Comparison of ENCODE assay signal across 24 cellular contexts in the genomic region with DNA sequence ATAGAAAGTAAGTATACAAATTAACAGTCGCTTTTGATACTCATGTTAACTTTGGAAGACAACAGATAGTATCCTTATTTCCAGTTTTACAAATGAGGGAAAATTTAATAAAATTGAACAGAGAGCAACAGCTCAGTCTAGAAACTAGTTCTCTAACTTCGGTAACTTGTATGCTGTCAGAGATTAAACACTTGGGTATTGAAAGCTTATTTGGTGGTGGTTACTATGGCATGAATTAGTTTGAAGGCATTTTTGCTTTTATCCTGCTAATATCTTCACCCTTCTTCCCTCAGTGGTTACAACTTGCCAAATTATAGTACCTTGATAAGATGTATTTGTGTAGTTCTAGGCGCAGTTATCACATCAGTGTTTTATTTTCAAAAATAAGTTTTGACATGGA. TPM values are rescaled to one million over a fixed set of nuclear protein-coding genes. Genes with fewer than 3 reads are reported as not detected.
A peak's percentile ranks its signal among the peaks of the same experiment; 100 is the strongest.
DNase-seq lines count a peak whose midpoint lies in the region; ATAC-seq, FAIRE-seq and TF ChIP-seq lines count a peak whose summit lies in the region.
"Had no signal": no experiment of that assay in that cellular context is flagged by ENCODE, and none has a peak within 500 bp of the region (broad histone marks: within the 10 kb centered on the region; RNA-seq: fewer than 3 reads in every experiment).

No MANE protein-coding gene starts in this region.

- H3K4me1 ChIP-seq in GM12878 (ENCODE audit: control insufficient read depth, insufficient read depth, low read length), result peaks cover 4% of the 10 kb centered on the region
- peaks cover 8% of the 10 kb centered on the region for H3K4me1 ChIP-seq in smooth muscle cell (ENCODE audit: low read depth)
- H3K4me1 ChIP-seq in ovary (ENCODE audit: insufficient read depth), result no peaks in the 10 kb centered on the region
- H3K4me1 ChIP-seq: SJSA1 had no signal

- RAD21 ChIA-PET in GM12878 (lab: Charles Lee; ENCODE audit: unreplicated experiment), result no interaction called here

- H3K4me3 ChIP-seq in GM12878 (no peak overlapping the region), smooth muscle cell (no peak overlapping the region), ovary (no peak overlapping the region)
- H3K4me3 ChIP-seq: GM23248, MG63, PC-9, SJSA1 had no signal

- H2AFZ ChIP-seq in GM12878 (ENCODE audit: control insufficient read depth, low read depth, low read length) (no peak overlapping the region), smooth muscle cell (ENCODE audit: low read depth) (no peak overlapping the region)
- H2AFZ ChIP-seq: GM23248, PC-9 had no signal

- peaks cover 64% of the 10 kb centered on the region for H3K36me3 Mint-ChIP-seq in activated CD4-positive, alpha-beta T cell treated with anti-CD3 and anti-CD28 coated beads, Interleukin-2, amount 10 ng/mL, durations not matched to agents 24 days and 14 days (ENCODE audit: low read depth)
- peaks cover 18% of the 10 kb centered on the region for H3K36me3 Mint-ChIP-seq in natural killer cell
- H3K36me3 Mint-ChIP-seq in natural killer cell treated with Interleukin-12 subunit alpha and Interleukin-12 subunit beta and Interleukin-15 and Interleukin-18, amount 100 ng/mL, for 72 hours, result peaks cover 48% of the 10 kb centered on the region

- H3K4me2 ChIP-seq in GM12878 (ENCODE audit: control insufficient read depth, insufficient read depth) (no peak overlapping the region), smooth muscle cell (no peak overlapping the region)
- H3K4me2 ChIP-seq: PC-9 had no signal

- FAIRE-seq in GM12878 (lab: Jason Lieb, UNC), result no peak

- peak; percentile 6 for DNase-seq in activated CD4-positive, alpha-beta T cell treated with anti-CD3 and anti-CD28 coated beads, Interleukin-2, amount 10 ng/mL, durations not matched to agents 24 days and 14 days
- no peak for DNase-seq in activated CD4-positive, alpha-beta T cell treated with anti-CD3 and anti-CD28 coated beads for 1 hour
- DNase-seq in natural killer cell, result no peak
- no peak for DNase-seq in natural killer cell treated with Interleukin-12 subunit alpha and Interleukin-12 subunit beta and Interleukin-15 and Interleukin-18, amount 100 ng/mL, for 72 hours (ENCODE audit: low spot score)
- DNase-seq in GM12878 (ENCODE audit: low read depth, low spot score), result no peak
- DNase-seq in smooth muscle cell (lab: John Stamatoyannopoulos, UW; ENCODE audit: unreplicated experiment), result no peak
- no peak for DNase-seq in A172 (ENCODE audit: low spot score)
- no peak for DNase-seq in ovary
- DNase-seq: EL; GDM1; GM23248; H7; KBM-7; MG63; NCI-H2029 treated with DMSO at 0.1 percent for 48 hours; NCI-H446 treated with DMSO at 0.1 percent for 48 hours; NCI-H526; NCI-H82; NK-92 treated with Interleukin-12 subunit alpha and Interleukin-12 subunit beta, amount 100 ng/mL, for 24 hours; PC-9; Right ventricle myocardium superior; RPMI8226 had no signal

- CTCF ChIA-PET in GM12878 (lab: Yijun Ruan, JAX), result no interaction called here

- no peaks in the 10 kb centered on the region for H3K27me3 Mint-ChIP-seq in activated CD4-positive, alpha-beta T cell treated with anti-CD3 and anti-CD28 coated beads, Interleukin-2, amount 10 ng/mL, durations not matched to agents 24 days and 14 days
- H3K27me3 Mint-ChIP-seq in natural killer cell (ENCODE audit: low read depth in 2 of 2), result no peaks in the 10 kb centered on the region
- H3K27me3 Mint-ChIP-seq in natural killer cell treated with Interleukin-12 subunit alpha and Interleukin-12 subunit beta and Interleukin-15 and Interleukin-18, amount 100 ng/mL, for 72 hours, result no peaks in the 10 kb centered on the region

- TSS peak; percentile 0 for BruUV-seq in GM12878 (replicated peaks; lab: Mats Ljungman, UMichigan)

- TF ChIP-seq POLR2A in GM12878 (IDR thresholded peaks at IDR 0.05; ENCODE audit: low read depth, low read length), result no peak
- no peak for TF ChIP-seq POLR2A in ovary (IDR thresholded peaks at IDR 0.05)

- in situ Hi-C loops in GM12878 (cut with MboI), result no loop called here

- TF ChIP-seq EP300 in GM12878 (IDR thresholded peaks at IDR 0.05; ENCODE audit: borderline replicate concordance in 1 of 2, control insufficient read depth in 1 of 2, low read depth in 2 of 2, low read length in 2 of 2) (no peak), ovary (IDR thresholded peaks at IDR 0.05) (no peak)

- TF ChIP-seq CTCF in natural killer cell (IDR thresholded peaks at IDR 0.05), result no peak
- no peak for TF ChIP-seq CTCF in GM12878 (IDR thresholded peaks at IDR 0.05 in 2 of 3, conservative IDR thresholded peaks at IDR 0.05 in 1 of 3; ENCODE audit: control insufficient read depth in 2 of 3, extremely low read depth in 1 of 3, insufficient read depth in 1 of 3, low read depth in 3 of 3, low read length in 3 of 3)
- no peak for TF ChIP-seq CTCF in smooth muscle cell (IDR thresholded peaks at IDR 0.05; ENCODE audit: borderline replicate concordance, insufficient read depth, poor library complexity, severe bottlenecking)
- TF ChIP-seq CTCF in ovary (IDR thresholded peaks at IDR 0.05), result no peak

- no peak overlapping the region for H3K4me3 Mint-ChIP-seq in activated CD4-positive, alpha-beta T cell treated with anti-CD3 and anti-CD28 coated beads, Interleukin-2, amount 10 ng/mL, durations not matched to agents 24 days and 14 days
- H3K4me3 Mint-ChIP-seq in natural killer cell, result no peak overlapping the region
- no peak overlapping the region for H3K4me3 Mint-ChIP-seq in natural killer cell treated with Interleukin-12 subunit alpha and Interleukin-12 subunit beta and Interleukin-15 and Interleukin-18, amount 100 ng/mL, for 72 hours

- H3K27ac ChIP-seq in GM12878 (ENCODE audit: control insufficient read depth, insufficient read depth) (no peak overlapping the region), smooth muscle cell (ENCODE audit: low read depth) (peak overlapping the region; percentile 9), ovary (no peak overlapping the region)
- H3K27ac ChIP-seq: 22Rv1, GM23248, PC-9, SJSA1 had no signal

- no peak for ATAC-seq in natural killer cell
- ATAC-seq in natural killer cell treated with Interleukin-12 subunit alpha and Interleukin-12 subunit beta and Interleukin-15 and Interleukin-18, amount 100 ng/mL, for 72 hours, result no peak
- no peak for ATAC-seq in GM12878

- POLR2A ChIA-PET in GM12878 (lab: Charles Lee), result interaction anchor here (0.6 to 1.2 kb wide), 2 partner anchors 10 to 41 kb away, joined by 3 to 5 read pairs; no protein-coding TSS in a partner anchor

- no peak for TF ChIP-seq RAD21 in GM12878 (IDR thresholded peaks at IDR 0.05; ENCODE audit: insufficient read depth, low read depth, low read length)

- intact Hi-C loops in activated CD4-positive, alpha-beta T cell treated with anti-CD3 and anti-CD28 coated beads, Interleukin-2, amount 10 ng/mL, durations not matched to agents 24 days and 14 days (cut with micrococcal nuclease), result no loop called here
- intact Hi-C loops in natural killer cell (cut with micrococcal nuclease) (no loop called here), GM12878 (cut with micrococcal nuclease; ENCODE audit: unreplicated experiment) (no loop called here), ovary (cut with DNase I) (no loop called here)

- H3K79me2 ChIP-seq in GM12878 (ENCODE audit: control insufficient read depth, insufficient read depth, low read length), result peaks cover 82% of the 10 kb centered on the region
- peaks cover 100% of the 10 kb centered on the region for H3K79me2 ChIP-seq in smooth muscle cell (ENCODE audit: low read depth)

- H4K20me1 ChIP-seq in GM12878 (ENCODE audit: control insufficient read depth, insufficient read depth), result no peaks in the 10 kb centered on the region
- H4K20me1 ChIP-seq in smooth muscle cell (ENCODE audit: low read depth), result peaks cover 100% of the 10 kb centered on the region

- H3K9ac ChIP-seq in GM12878 (ENCODE audit: control insufficient read depth, insufficient read depth, low read length) (no peak overlapping the region), smooth muscle cell (ENCODE audit: low read depth) (no peak overlapping the region)
- H3K9ac ChIP-seq: GM23248 had no signal

- 98% methylated on average over 3 of the region's 3 CpGs for WGBS in GM12878 (ENCODE audit: insufficient coverage, insufficient replicate concordance, low lambda C conversion rate, missing lambda C conversion rate)
- whole genome bisulfite sequencing in smooth muscle cell (ENCODE audit: low lambda C conversion rate), result 95% methylated on average over 3 of the region's 3 CpGs
- 77 to 85% (median 83%) methylated on average over 3 of the region's 3 CpGs for WGBS in ovary, 3 donors

- no peaks in the 10 kb centered on the region for H3K9me3 ChIP-seq in GM12878 (replicated peaks; ENCODE audit: control insufficient read depth, insufficient read depth, low read length)
- H3K9me3 ChIP-seq in smooth muscle cell (replicated peaks; ENCODE audit: low read depth), result no peaks in the 10 kb centered on the region
- no peaks in the 10 kb centered on the region for H3K9me3 ChIP-seq in ovary
- H3K9me3 ChIP-seq: MG63, SJSA1 had no signal

- H3F3A ChIP-seq in smooth muscle cell (ENCODE audit: low read depth), result peaks cover 4% of the 10 kb centered on the region

- H3K27ac Mint-ChIP-seq in activated CD4-positive, alpha-beta T cell treated with anti-CD3 and anti-CD28 coated beads, Interleukin-2, amount 10 ng/mL, durations not matched to agents 24 days and 14 days, result no peak overlapping the region
- peak overlapping the region; percentile 2 to 61 for H3K27ac Mint-ChIP-seq in natural killer cell
- H3K27ac Mint-ChIP-seq in natural killer cell treated with Interleukin-12 subunit alpha and Interleukin-12 subunit beta and Interleukin-15 and Interleukin-18, amount 100 ng/mL, for 72 hours, result no peak overlapping the region

- no peaks in the 10 kb centered on the region for H3K9me3 Mint-ChIP-seq in activated CD4-positive, alpha-beta T cell treated with anti-CD3 and anti-CD28 coated beads, Interleukin-2, amount 10 ng/mL, durations not matched to agents 24 days and 14 days
- H3K9me3 Mint-ChIP-seq in natural killer cell, result no peaks in the 10 kb centered on the region
- no peaks in the 10 kb centered on the region for H3K9me3 Mint-ChIP-seq in natural killer cell treated with Interleukin-12 subunit alpha and Interleukin-12 subunit beta and Interleukin-15 and Interleukin-18, amount 100 ng/mL, for 72 hours

- no peaks in the 10 kb centered on the region for H3K27me3 ChIP-seq in GM12878 (replicated peaks in 1 of 2; ENCODE audit: control insufficient read depth in 2 of 2, insufficient read depth in 2 of 2, low read length in 1 of 2)
- H3K27me3 ChIP-seq in smooth muscle cell (ENCODE audit: low read depth), result no peaks in the 10 kb centered on the region
- no peaks in the 10 kb centered on the region for H3K27me3 ChIP-seq in ovary
- H3K27me3 ChIP-seq: MG63, SJSA1 had no signal

- peaks cover 43% of the 10 kb centered on the region for H3K4me1 Mint-ChIP-seq in activated CD4-positive, alpha-beta T cell treated with anti-CD3 and anti-CD28 coated beads, Interleukin-2, amount 10 ng/mL, durations not matched to agents 24 days and 14 days
- peaks cover 63 to 75% of the 10 kb centered on the region in 2 donors for H3K4me1 Mint-ChIP-seq in natural killer cell
- H3K4me1 Mint-ChIP-seq in natural killer cell treated with Interleukin-12 subunit alpha and Interleukin-12 subunit beta and Interleukin-15 and Interleukin-18, amount 100 ng/mL, for 72 hours (ENCODE audit: low read depth in 2 of 2), result peaks cover 47 to 58% of the 10 kb centered on the region in 2 donors

- SMC1A ChIA-PET in GM12878 (lab: Charles Lee; ENCODE audit: uncharacterized antibody, unreplicated experiment), result interaction anchor here (1.9 kb wide), 1 partner anchor 11 kb away, joined by 5 read pairs; no protein-coding TSS in a partner anchor

- H3K36me3 ChIP-seq in GM12878 (ENCODE audit: control insufficient read depth in 2 of 2, insufficient read depth in 2 of 2, low read length in 1 of 2), result peaks cover 2 to 39% of the 10 kb centered on the region in 2 experiments
- peaks cover 29% of the 10 kb centered on the region for H3K36me3 ChIP-seq in smooth muscle cell (ENCODE audit: low read depth)
- H3K36me3 ChIP-seq in ovary, result no peaks in the 10 kb centered on the region

RNA-seq across cellular contexts. Expression of a gene that starts 7.2 kb away (rescaled TPM):
- total RNA-seq in activated CD4-positive, alpha-beta T cell treated with anti-CD3 and anti-CD28 coated beads, Interleukin-2, amount 10 ng/mL, durations not matched to agents 24 days and 14 days, result 125 and 130 TPM in 2 replicates
- total RNA-seq in natural killer cell (100 to 1,000 TPM; 225 to 245 (median 226) TPM), GM12878 (2014; rRNA removed) (74.5 and 87.0 TPM in 2 replicates), GM12878 (2014; rRNA removed; fragmentation: Illumina TruSeq; extraction: Trizol) (79.7 and 86.4 TPM in 2 replicates), GM12878 (2021) (80.1 and 87.9 TPM in 2 replicates), smooth muscle cell (97.5 and 121 TPM in 2 replicates), ovary (100 to 1,000 TPM in 5 of 7 donors, 10 to 100 TPM in 2; 74.6 to 124 (median 113) TPM)
- total RNA-seq in natural killer cell treated with Interleukin-12 subunit alpha and Interleukin-12 subunit beta and Interleukin-15 and Interleukin-18, amount 100 ng/mL, for 72 hours, result 100 to 1,000 TPM; 136 to 146 TPM
- total RNA-seq in GM12878 (2013; cell fraction: nucleolus; rRNA removed), result 271 and 278 TPM in 2 replicates
- polyA plus RNA-seq in GM12878 (2011; ENCODE audit: low read depth), result 40.4 TPM
- polyA plus RNA-seq in GM12878 (2011; rRNA removed) (123 and 131 TPM in 2 replicates), GM12878 (2014; fragmentation: Illumina TruSeq; extraction: Trizol) (117 and 132 TPM in 2 replicates), GM12878 (2014; fragmentation: Nextera tagmentation; extraction: Ambion mirVana) (10 to 100 TPM; 26.5 to 30.4 TPM), GM12878 (2014; rRNA removed) (61.2 and 64.2 TPM in 2 replicates), GM12878 (2016; fragmentation: Nextera tagmentation; extraction: Ambion mirVana) (10 to 100 TPM; 50.9 to 52.1 TPM), smooth muscle cell (52.2 and 78.4 TPM in 2 replicates), ovary (100 to 1,000 TPM in 1 of 2 donors, 10 to 100 TPM in 1; 60.5 to 164 TPM)
- 62.1 and 67.2 TPM in 2 replicates for polyA plus RNA-seq in GM12878 (2011; cell fraction: cytosol; rRNA removed)
- 74.7 and 77.8 TPM in 2 replicates for polyA plus RNA-seq in GM12878 (2011; cell fraction: nucleus; rRNA removed)
- polyA plus RNA-seq in GM12878 (2012), result 48.7 and 67.5 TPM in 2 replicates
- 103 and 117 TPM in 2 replicates for polyA minus RNA-seq in GM12878 (2011; rRNA and poly(A)+ RNA removed)
- polyA minus RNA-seq in GM12878 (2011; cell fraction: cytosol; rRNA and poly(A)+ RNA removed), result 35.9 and 42.6 TPM in 2 replicates
- polyA minus RNA-seq in GM12878 (2011; cell fraction: nucleus; rRNA and poly(A)+ RNA removed), result 58.9 and 116 TPM in 2 replicates
- 65.1 and 66.9 TPM in 2 replicates for total RNA-seq in A172 (2014; rRNA removed; shearing (Covaris generic))

Comparison
In these comparisons a context has a peak if more than half of its experiments do, and no peak if none do; other contexts are left out.
1. H3K27ac Mint-ChIP-seq: peak in natural killer cell (2 of 2); none in activated CD4-positive, alpha-beta T cell treated with anti-CD3 and anti-CD28 coated beads, Interleukin-2, amount 10 ng/mL, durations not matched to agents 24 days and 14 days (single experiment) and natural killer cell treated with Interleukin-12 subunit alpha and Interleukin-12 subunit beta and Interleukin-15 and Interleukin-18, amount 100 ng/mL, for 72 hours (0 of 2).